ENCODE assay signal across 1 cellular context in the genomic region with DNA sequence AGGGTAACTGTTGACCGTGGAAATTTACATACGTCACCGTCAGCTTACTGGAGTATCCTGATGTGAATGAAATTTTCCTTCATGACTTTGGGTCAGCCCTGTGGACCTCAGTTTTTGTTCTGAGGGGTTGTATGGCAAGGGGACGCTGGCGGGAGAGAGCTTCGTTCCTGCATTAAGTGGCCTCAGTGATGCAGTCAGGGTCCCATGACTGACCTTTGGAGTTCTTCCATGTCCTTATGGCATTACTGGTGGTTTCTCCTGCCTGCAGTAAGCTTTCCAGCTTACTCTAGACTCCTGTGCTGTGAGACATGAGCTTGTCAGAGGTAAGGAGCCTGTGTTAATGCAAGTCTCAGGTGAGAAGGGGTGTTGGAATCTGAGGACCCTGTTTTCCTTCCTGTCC.
TF ChIP-seq lines count a peak whose summit lies in the region.

No MANE protein-coding gene starts in this region.

TF ChIP-seq in IMR-90, 13 proteins besides CTCF, POLR2A, EP300 and RAD21:
- no peak for TF ChIP-seq MAFK (IDR thresholded peaks at IDR 0.05; ENCODE audit: low read depth, low read length)
- no peak for TF ChIP-seq FOS (IDR thresholded peaks at IDR 0.05; ENCODE audit: low read depth, low read length)
- TF ChIP-seq, protein P1, sequence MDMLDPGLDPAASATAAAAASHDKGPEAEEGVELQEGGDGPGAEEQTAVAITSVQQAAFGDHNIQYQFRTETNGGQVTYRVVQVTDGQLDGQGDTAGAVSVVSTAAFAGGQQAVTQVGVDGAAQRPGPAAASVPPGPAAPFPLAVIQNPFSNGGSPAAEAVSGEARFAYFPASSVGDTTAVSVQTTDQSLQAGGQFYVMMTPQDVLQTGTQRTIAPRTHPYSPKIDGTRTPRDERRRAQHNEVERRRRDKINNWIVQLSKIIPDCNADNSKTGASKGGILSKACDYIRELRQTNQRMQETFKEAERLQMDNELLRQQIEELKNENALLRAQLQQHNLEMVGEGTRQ (IDR thresholded peaks at IDR 0.05; ENCODE audit: low read depth, low read length): no peak
- no peak for TF ChIP-seq MAZ (IDR thresholded peaks at IDR 0.05; ENCODE audit: borderline replicate concordance, low read depth, low read length)
- TF ChIP-seq BHLHE40 (IDR thresholded peaks at IDR 0.05; ENCODE audit: low read depth, low read length): no peak
- no peak for TF ChIP-seq NFE2L2 (IDR thresholded peaks at IDR 0.05; ENCODE audit: low read depth, low read length)
- no peak for TF ChIP-seq MXI1 (IDR thresholded peaks at IDR 0.05; ENCODE audit: borderline replicate concordance, low read depth, low read length)
- TF ChIP-seq SMC3 (IDR thresholded peaks at IDR 0.05; ENCODE audit: low read depth, low read length): no peak
- no peak for TF ChIP-seq CEBPB (IDR thresholded peaks at IDR 0.05; ENCODE audit: low read depth, low read length)
- TF ChIP-seq, protein P2, sequence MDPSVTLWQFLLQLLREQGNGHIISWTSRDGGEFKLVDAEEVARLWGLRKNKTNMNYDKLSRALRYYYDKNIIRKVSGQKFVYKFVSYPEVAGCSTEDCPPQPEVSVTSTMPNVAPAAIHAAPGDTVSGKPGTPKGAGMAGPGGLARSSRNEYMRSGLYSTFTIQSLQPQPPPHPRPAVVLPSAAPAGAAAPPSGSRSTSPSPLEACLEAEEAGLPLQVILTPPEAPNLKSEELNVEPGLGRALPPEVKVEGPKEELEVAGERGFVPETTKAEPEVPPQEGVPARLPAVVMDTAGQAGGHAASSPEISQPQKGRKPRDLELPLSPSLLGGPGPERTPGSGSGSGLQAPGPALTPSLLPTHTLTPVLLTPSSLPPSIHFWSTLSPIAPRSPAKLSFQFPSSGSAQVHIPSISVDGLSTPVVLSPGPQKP (IDR thresholded peaks at IDR 0.05; ENCODE audit: borderline replicate concordance, low read depth, low read length): no peak
- no peak for TF ChIP-seq RFX5 (IDR thresholded peaks at IDR 0.05; ENCODE audit: low read depth, low read length)
- no peak for TF ChIP-seq RCOR1 (IDR thresholded peaks at IDR 0.05; ENCODE audit: insufficient replicate concordance, low read length)
- no peak for TF ChIP-seq CHD1 (IDR thresholded peaks at IDR 0.05; ENCODE audit: low read depth, low read length)
